1 cellular context compared by ENCODE assay signal in the genomic region with DNA sequence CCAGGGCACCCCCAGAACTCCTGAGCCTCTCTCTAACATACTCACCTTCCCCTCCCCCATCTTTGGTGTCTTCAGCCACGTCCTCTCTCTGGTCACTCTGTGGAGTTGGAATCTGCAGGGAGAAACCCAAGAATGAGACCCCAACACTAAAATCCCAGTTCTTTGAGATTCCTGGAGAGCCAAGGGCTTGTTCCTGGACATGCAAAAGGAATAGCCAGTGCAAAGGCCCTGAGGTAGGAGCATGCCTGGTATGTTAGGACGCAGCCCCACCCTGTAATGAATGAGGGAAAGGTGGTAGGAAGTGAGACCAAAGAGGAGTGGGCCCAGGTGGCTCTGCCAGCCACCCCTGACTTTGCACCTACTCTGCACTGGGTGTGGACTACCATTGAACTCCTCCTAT.
TF ChIP-seq lines count a peak whose summit lies in the region.

No MANE protein-coding gene starts in this region.

TF ChIP-seq in HEK293T, 16 proteins besides CTCF, POLR2A, EP300 and RAD21:
- TF ChIP-seq SP1 (IDR thresholded peaks at IDR 0.05), result no peak
- no peak for TF ChIP-seq SUZ12 (IDR thresholded peaks at IDR 0.05)
